21 cellular contexts compared by ENCODE assay signal in genomic region chr2:218123986-218124385, GRCh38. TPM values are rescaled to one million over a fixed set of nuclear protein-coding genes. Genes with fewer than 3 reads are reported as not detected.
DNase-seq lines count a peak whose midpoint lies in the region; ATAC-seq, FAIRE-seq and TF ChIP-seq lines count a peak whose summit lies in the region.
"Had no signal": no experiment of that assay in that cellular context is flagged by ENCODE, and none has a peak within 500 bp of the region (broad histone marks: within the 10 kb centered on the region; RNA-seq: fewer than 3 reads in every experiment).

No MANE protein-coding gene starts in this region.

- no peak for TF ChIP-seq POLR2A in H1 (IDR thresholded peaks at IDR 0.05; ENCODE audit: control extremely low read depth in 1 of 2, low read depth in 2 of 2, low read length in 2 of 2)

- TF ChIP-seq CTCF in GM23338 (conservative IDR thresholded peaks at IDR 0.05; ENCODE audit: low read depth in 2 of 2) (no peak), H1 (IDR thresholded peaks at IDR 0.05; ENCODE audit: control extremely low read depth in 1 of 3, insufficient read depth in 1 of 3, low read depth in 1 of 3, low read length in 3 of 3) (no peak)

- H2BK12ac ChIP-seq in H1 (ENCODE audit: low read depth, low read length), result no peak overlapping the region

- no peaks in the 10 kb centered on the region for H3K27me3 ChIP-seq in GM23338 (ENCODE audit: insufficient read depth)
- H3K27me3 ChIP-seq in H1 (replicated peaks in 1 of 4; ENCODE audit: control insufficient read depth in 3 of 4, extremely low read depth in 1 of 4, insufficient read depth in 3 of 4, low read length in 3 of 4), result 0 out of 7 replicates have a peak, but pooled peaks cover 0 to 2% (median 0%) of the 10 kb centered on the region in 4 experiments
- H3K27me3 ChIP-seq: BLaER1 treated with 17β-estradiol and CSF1 and Interleukin-3, amounts not matched to agents 10 nM and 100 nM had no signal

- no peak for TF ChIP-seq EP300 in H1 (IDR thresholded peaks at IDR 0.05; ENCODE audit: borderline replicate concordance in 1 of 2, low read depth in 2 of 2, low read length in 2 of 2)

- CTCF ChIA-PET in H1 (lab: Charles Lee; ENCODE audit: partially characterized antibody), result interaction anchor here (0.6 to 2.0 kb wide), 6 partner anchors 11 to 1827 kb away, joined by 3 to 7 read pairs (median 4); no protein-coding TSS in a partner anchor

- no peak overlapping the region for H3K23ac ChIP-seq in H1 (ENCODE audit: insufficient read length)

- no peak overlapping the region for H3K18ac ChIP-seq in H1 (ENCODE audit: extremely low read depth, low read length)

- ATAC-seq in GM23338, result peak; percentile 27; the same call in 2 of the 3 replicates

- H3K9ac ChIP-seq in H1 (replicated peaks in 1 of 4; ENCODE audit: extremely low read depth in 1 of 4, low read depth in 3 of 4, low read length in 3 of 4), result no peak overlapping the region
- H3K9ac ChIP-seq: BLaER1 treated with 17β-estradiol and CSF1 and Interleukin-3, amounts not matched to agents 10 nM and 100 nM had no signal

- no peak overlapping the region for H4K5ac ChIP-seq in H1 (ENCODE audit: insufficient read length, low read depth, low read length)

- H2AK5ac ChIP-seq in H1 (ENCODE audit: low read depth, low read length), result no peak overlapping the region

- peaks cover 15% of the 10 kb centered on the region; the same call in 1 of the 2 replicates for H3K4me1 ChIP-seq in GM23338 (ENCODE audit: insufficient read depth)
- H3K4me1 ChIP-seq in H1 (replicated peaks in 1 of 4; ENCODE audit: control insufficient read depth in 3 of 4, insufficient read depth in 4 of 4, low read length in 3 of 4), result peaks cover 0 to 13% (median 6%) of the 10 kb centered on the region in 4 experiments; a peak in 2 of 7 replicates

- no peak overlapping the region for H2BK20ac ChIP-seq in H1 (ENCODE audit: low read length)

- H3K4ac ChIP-seq in H1 (replicated peaks; ENCODE audit: insufficient read length, low read depth, low read length), result no peak overlapping the region

- H3K23me2 ChIP-seq in H1 (ENCODE audit: low read depth, low read length), result no peaks in the 10 kb centered on the region

- no peaks in the 10 kb centered on the region for H3K9me3 ChIP-seq in H1 (ENCODE audit: insufficient read depth in 2 of 2, low read depth in 1 of 2, low read length in 1 of 2)

- H3K14ac ChIP-seq in H1 (ENCODE audit: insufficient read length), result no peak overlapping the region

- H3F3A ChIP-seq in GM23338 (replicated peaks; ENCODE audit: low read depth), result no peaks in the 10 kb centered on the region; the same call in 1 of the 2 replicates

- H4K91ac ChIP-seq in H1 (replicated peaks; ENCODE audit: insufficient read length, low read length), result no peak overlapping the region

- no peak overlapping the region for H2BK120ac ChIP-seq in H1 (replicated peaks; ENCODE audit: low read depth, low read length)

- no peak overlapping the region for H4K8ac ChIP-seq in H1 (ENCODE audit: extremely low read depth, insufficient read depth, low read length)

- H2BK5ac ChIP-seq in H1 (ENCODE audit: low read depth, low read length), result no peak overlapping the region

- H2AFZ ChIP-seq in GM23338 (no peak overlapping the region), H1 (ENCODE audit: low read length) (no peak overlapping the region)

- H3K4me3 Mint-ChIP-seq in GM23338, result no peak overlapping the region
- H3K4me3 Mint-ChIP-seq: CD4-positive, CD25-positive, alpha-beta regulatory T cell; HFFc6 had no signal

- no peak overlapping the region for H3K4me3 ChIP-seq in GM23338
- no peak overlapping the region for H3K4me3 ChIP-seq in H1 (ENCODE audit: extremely low read depth in 1 of 4, insufficient read depth in 2 of 4, low read depth in 3 of 4, low read length in 4 of 4)
- H3K4me3 ChIP-seq: BLaER1 treated with 17β-estradiol and CSF1 and Interleukin-3, amounts not matched to agents 10 nM and 100 nM had no signal

- no peaks in the 10 kb centered on the region for H4K20me1 ChIP-seq in GM23338 (replicated peaks; ENCODE audit: insufficient read depth)
- H4K20me1 ChIP-seq in H1 (replicated peaks in 1 of 2; ENCODE audit: control insufficient read depth in 1 of 2, insufficient read depth in 2 of 2, low read length in 2 of 2), result no peaks in the 10 kb centered on the region
- H4K20me1 ChIP-seq: BLaER1 treated with 17β-estradiol and CSF1 and Interleukin-3, amounts not matched to agents 10 nM and 100 nM had no signal

- H3K9me2 ChIP-seq in GM23338 (ENCODE audit: insufficient read depth), result peaks cover 5% of the 10 kb centered on the region; the same call in 1 of the 2 replicates

- H3K9me3 Mint-ChIP-seq in GM23338, result peaks cover 22% of the 10 kb centered on the region

- DNase-seq in GM23338 (ENCODE audit: low spot score) (peak; percentile 31), amniotic epithelial cell (ENCODE audit: low read depth) (peak; percentile 16), H1 (ENCODE audit: low read depth in 1 of 2, low spot score in 2 of 2) (no peak), non-pigmented ciliary epithelial cell (ENCODE audit: low read depth) (peak; percentile 0), DMS79 (lab: John Stamatoyannopoulos, UW) (no peak), SKM-1 treated with dmso at 0.1 percent for 144 hours (lab: John Stamatoyannopoulos, UW; ENCODE audit: unreplicated experiment) (no peak)
- DNase-seq in activated CD8-positive, alpha-beta memory T cell treated with anti-CD3 and anti-CD28 coated beads, Interleukin-2, amount 50 U/mL, for 48 hours, result no peak
- DNase-seq: ACHN; Calu3; CD4-positive, CD25-positive, alpha-beta regulatory T cell; DMS 273 treated with DMSO at 0.1 percent for 48 hours; EL; HCEC 1CT; HFFc6 had no signal

- 65% methylated on average over 4 of the region's 4 CpGs; no CpG with 5 or more reads in 1 of the 2 experiments for WGBS in H1 (ENCODE audit: extremely low coverage in 1 of 2, insufficient coverage in 1 of 2, insufficient read length in 1 of 2, insufficient replicate concordance in 2 of 2, low coverage in 1 of 2, low lambda C conversion rate in 2 of 2, missing lambda C conversion rate in 1 of 2), 2 experiments

- H3K4me2 ChIP-seq in GM23338, result no peak overlapping the region
- no peak overlapping the region for H3K4me2 ChIP-seq in H1 (ENCODE audit: insufficient read depth in 1 of 2, low read depth in 2 of 2, low read length in 2 of 2)

- no peak for TF ChIP-seq RAD21 in H1 (IDR thresholded peaks at IDR 0.05 in 1 of 2, conservative IDR thresholded peaks at IDR 0.05 in 1 of 2; ENCODE audit: low read depth in 2 of 2, low read length in 2 of 2)

- POLR2A ChIA-PET in H1 (lab: Charles Lee; ENCODE audit: partially characterized antibody), result no interaction called here

- H3K36me3 Mint-ChIP-seq in GM23338 (ENCODE audit: low read depth), result peaks cover 4% of the 10 kb centered on the region; the same call in 2 of the 3 replicates
- H3K36me3 Mint-ChIP-seq: CD4-positive, CD25-positive, alpha-beta regulatory T cell had no signal

- H3K79me2 ChIP-seq in GM23338 (replicated peaks; ENCODE audit: insufficient read depth) (no peaks in the 10 kb centered on the region), H1 (ENCODE audit: control insufficient read depth in 1 of 2, insufficient read depth in 2 of 2, low read length in 2 of 2) (no peaks in the 10 kb centered on the region)

- peaks cover 22% of the 10 kb centered on the region for H3K4me1 Mint-ChIP-seq in GM23338

- no peak for FAIRE-seq in H1 (lab: Jason Lieb, UNC)
- FAIRE-seq: G401.6, GM12892, HepG2, HTR-8/SVneo had no signal

- H2BK15ac ChIP-seq in H1 (ENCODE audit: low read length), result no peak overlapping the region

- H3K36me3 ChIP-seq in GM23338 (ENCODE audit: insufficient read depth), result no peaks in the 10 kb centered on the region
- no peaks in the 10 kb centered on the region for H3K36me3 ChIP-seq in H1 (ENCODE audit: control insufficient read depth in 2 of 4, insufficient read depth in 4 of 4, low read length in 3 of 4)
- H3K36me3 ChIP-seq: BLaER1 treated with 17β-estradiol and CSF1 and Interleukin-3, amounts not matched to agents 10 nM and 100 nM had no signal

- H3K79me1 ChIP-seq in H1 (ENCODE audit: low read depth, low read length), result no peaks in the 10 kb centered on the region

- H3K27me3 Mint-ChIP-seq in GM23338 (ENCODE audit: insufficient read depth, low read depth, poor library complexity), result peaks cover 4% of the 10 kb centered on the region

- H3K27ac Mint-ChIP-seq in GM23338, result no peak overlapping the region
- H3K27ac Mint-ChIP-seq: CD4-positive, CD25-positive, alpha-beta regulatory T cell; HFFc6 had no signal

- H3K56ac ChIP-seq in H1 (replicated peaks; ENCODE audit: insufficient read length, low read depth, low read length), result no peak overlapping the region

- no peak overlapping the region for H3K27ac ChIP-seq in GM23338 (ENCODE audit: low read depth)
- H3K27ac ChIP-seq in H1 (ENCODE audit: low read depth, low read length), result no peak overlapping the region
- H3K27ac ChIP-seq: BLaER1 treated with 17β-estradiol and CSF1 and Interleukin-3, amounts not matched to agents 10 nM and 100 nM had no signal

RNA-seq across cellular contexts. Expression of gene CXCR2, which starts 1.8 kb away (rescaled TPM):
- 0.52 and 0.82 TPM in 2 replicates for total RNA-seq in GM23338 (2014; rRNA removed; shearing (Covaris generic))
- polyA plus RNA-seq in GM23338 (2016; fragmentation: Nextera tagmentation; extraction: Ambion mirVana) (0.71 and 1.6 TPM in 2 replicates), H1 (2011; rRNA removed) (1.4 and 2.2 TPM in 2 replicates)
- 0.63 and 1.6 TPM in 2 replicates for total RNA-seq in H1 (2021; fragmentation: NEBNext Ultra II Directional; extraction: Animal tissue kit (Norgen Biotek cat#: 25700))
- polyA plus RNA-seq in H1 (2011; cell fraction: cytosol; rRNA removed), result 1.5 TPM
- 1.3 TPM for polyA plus RNA-seq in H1 (2011; cell fraction: nucleus; rRNA removed)
- polyA plus RNA-seq in H1 (2012, experiment 1 of 2), result 1.3 to 2.2 TPM (median 1.5 TPM) in 4 replicates
- polyA plus RNA-seq in H1 (2012, experiment 2 of 2), result 0.60 TPM
- 1.2 TPM for polyA plus RNA-seq in H1 (2013, experiment 1 of 2)
- polyA plus RNA-seq in H1 (2013, experiment 2 of 2), result 1.6 TPM
- polyA minus RNA-seq in H1 (2011; rRNA and poly(A)+ RNA removed), result 1.3 and 2.5 TPM in 2 replicates
- 1.8 TPM for polyA minus RNA-seq in H1 (2011; cell fraction: cytosol; rRNA and poly(A)+ RNA removed)
- polyA minus RNA-seq in H1 (2011; cell fraction: nucleus; rRNA and poly(A)+ RNA removed), result 1.2 TPM
- total RNA-seq: A172; Calu3; CD4-positive, CD25-positive, alpha-beta regulatory T cell; H4; HepG2; HFFc6 had no signal
- polyA plus RNA-seq: CD4-positive, CD25-positive, alpha-beta regulatory T cell; HepG2 had no signal

RNA-seq across cellular contexts. Expression of gene CXCR1, which starts 42.8 kb away (rescaled TPM):
- not detected in 2 replicates for total RNA-seq in GM23338 (2014; rRNA removed; shearing (Covaris generic))
- polyA plus RNA-seq in GM23338 (2016; fragmentation: Nextera tagmentation; extraction: Ambion mirVana) (not detected in 2 replicates), H1 (2011; rRNA removed) (not detected in 2 replicates)
- not detected in 2 replicates for total RNA-seq in H1 (2021; fragmentation: NEBNext Ultra II Directional; extraction: Animal tissue kit (Norgen Biotek cat#: 25700))
- polyA plus RNA-seq in H1 (2011; cell fraction: cytosol; rRNA removed), result not detected
- not detected for polyA plus RNA-seq in H1 (2011; cell fraction: nucleus; rRNA removed)
- not detected in 4 replicates for polyA plus RNA-seq in H1 (2012, experiment 1 of 2)
- polyA plus RNA-seq in H1 (2012, experiment 2 of 2), result not detected
- not detected for polyA plus RNA-seq in H1 (2013, experiment 1 of 2)
- not detected for polyA plus RNA-seq in H1 (2013, experiment 2 of 2)
- not detected in 2 replicates for polyA minus RNA-seq in H1 (2011; rRNA and poly(A)+ RNA removed)
- polyA minus RNA-seq in H1 (2011; cell fraction: cytosol; rRNA and poly(A)+ RNA removed), result not detected
- polyA minus RNA-seq in H1 (2011; cell fraction: nucleus; rRNA and poly(A)+ RNA removed), result not detected
- total RNA-seq: A172; Calu3; CD4-positive, CD25-positive, alpha-beta regulatory T cell; H4; HepG2; HFFc6 had no signal
- polyA plus RNA-seq: HepG2 had no signal

RNA-seq across cellular contexts. Expression of gene RUFY4, which starts 54.9 kb away (rescaled TPM):
- 0.04 TPM in 1 of 2 replicates, not detected in the other for total RNA-seq in GM23338 (2014; rRNA removed; shearing (Covaris generic))
- polyA plus RNA-seq in GM23338 (2016; fragmentation: Nextera tagmentation; extraction: Ambion mirVana) (0.27 and 0.89 TPM in 2 replicates), H1 (2011; rRNA removed) (0.38 and 0.66 TPM in 2 replicates)
- total RNA-seq in H1 (2021; fragmentation: NEBNext Ultra II Directional; extraction: Animal tissue kit (Norgen Biotek cat#: 25700)), result 0.32 TPM in 1 of 2 replicates, not detected in the other
- 1.0 TPM for polyA plus RNA-seq in H1 (2011; cell fraction: cytosol; rRNA removed)
- 3.6 TPM for polyA plus RNA-seq in H1 (2011; cell fraction: nucleus; rRNA removed)
- polyA plus RNA-seq in H1 (2012, experiment 1 of 2), result 0.32 to 1.1 TPM (median 0.71 TPM) in 4 replicates
- not detected for polyA plus RNA-seq in H1 (2012, experiment 2 of 2)
- 0.30 TPM for polyA plus RNA-seq in H1 (2013, experiment 1 of 2)
- 0.11 TPM for polyA plus RNA-seq in H1 (2013, experiment 2 of 2)
- 0.51 and 1.2 TPM in 2 replicates for polyA minus RNA-seq in H1 (2011; rRNA and poly(A)+ RNA removed)
- not detected for polyA minus RNA-seq in H1 (2011; cell fraction: cytosol; rRNA and poly(A)+ RNA removed)
- polyA minus RNA-seq in H1 (2011; cell fraction: nucleus; rRNA and poly(A)+ RNA removed), result 1.5 TPM
- total RNA-seq: A172, H4, HepG2, HFFc6 had no signal
- polyA plus RNA-seq: HepG2 had no signal

Comparison
In these comparisons a context has a peak if more than half of its experiments do, and no peak if none do; other contexts are left out.
1. DNase-seq: peak in GM23338 (single experiment), amniotic epithelial cell (single experiment) and non-pigmented ciliary epithelial cell (single experiment); none in H1 (0 of 2), DMS79 (single experiment), SKM-1 treated with dmso at 0.1 percent for 144 hours (single experiment) and activated CD8-positive, alpha-beta memory T cell treated with anti-CD3 and anti-CD28 coated beads, Interleukin-2, amount 50 U/mL, for 48 hours (single experiment).